7 cellular contexts compared by ENCODE assay signal in genomic region chr9:97983524-97984187, GRCh38. TPM values are rescaled to one million over a fixed set of nuclear protein-coding genes. Genes with fewer than 3 reads are reported as not detected.
DNase-seq lines count a peak whose midpoint lies in the region; ATAC-seq, FAIRE-seq and TF ChIP-seq lines count a peak whose summit lies in the region.

No MANE protein-coding gene starts in this region.

- H3K27ac Mint-ChIP-seq in activated naive CD4-positive, alpha-beta T cell treated with anti-CD3 and anti-CD28 coated beads, Interleukin-2, amount 50 U/mL, for 24 hours, result peak overlapping the region; percentile 92

- peaks cover 6% of the 10 kb centered on the region for H3K36me3 Mint-ChIP-seq in activated naive CD4-positive, alpha-beta T cell treated with anti-CD3 and anti-CD28 coated beads, Interleukin-2, amount 50 U/mL, for 24 hours

- H3K4me1 ChIP-seq in PC-9 (replicated peaks; ENCODE audit: insufficient read depth) (peaks cover 44% of the 10 kb centered on the region), pancreas (peaks cover 17 to 20% (median 20%) of the 10 kb centered on the region in 3 donors), tibial artery (peaks cover 0 to 42% (median 17%) of the 10 kb centered on the region in 4 donors)

- H3K4me1 Mint-ChIP-seq in activated naive CD4-positive, alpha-beta T cell treated with anti-CD3 and anti-CD28 coated beads, Interleukin-2, amount 50 U/mL, for 24 hours, result peaks cover 64% of the 10 kb centered on the region

- CTCF ChIA-PET in PC-9 (lab: Charles Lee), result interaction anchor here (0.9 kb wide), 2 partner anchors 61 to 72 kb away, joined by 3 read pairs; no protein-coding TSS in a partner anchor

- H3K4me2 ChIP-seq in PC-9, result peak overlapping the region; percentile 89; the same call in 1 of the 2 replicates

- H4K20me1 ChIP-seq in PC-9 (ENCODE audit: insufficient read depth), result peaks cover 21% of the 10 kb centered on the region

- 1% methylated on average over 39 to 70 of the region's 70 CpGs for WGBS in pancreas, 2 donors

- no peak for FAIRE-seq in pancreas (lab: Jason Lieb, UNC)

- intact Hi-C loops in PC-9 (cut with micrococcal nuclease; ENCODE audit: unreplicated experiment) (loop anchor here (1.0 to 5.0 kb wide), 5 partner anchors 61 to 350 kb away; partner anchors contain the start of genes CORO2A, NANS, NCBP1 and TRMO), head of caudate nucleus (cut with DNase I) (loop anchor here (5.0 kb wide), 3 partner anchors 61 to 286 kb away; partner anchors contain the start of genes NANS, TRMO and XPA), pancreas (cut with DNase I) (no loop called here), tibial artery (cut with DNase I; ENCODE audit: low total_unique reads) (loop anchor here (1.0 to 10.0 kb wide), 2 partner anchors 74 to 279 kb away; no protein-coding TSS in a partner anchor)

- H3K9me3 ChIP-seq in PC-9 (ENCODE audit: insufficient read depth, low read depth) (no peaks in the 10 kb centered on the region), pancreas (no peaks in the 10 kb centered on the region), tibial artery (no peaks in the 10 kb centered on the region)

- ATAC-seq in GM18505 (IDR thresholded peaks at IDR 0.05; ENCODE audit: unreplicated experiment), result peak; percentile 5
- ATAC-seq in HG02884 (IDR thresholded peaks at IDR 0.05; ENCODE audit: unreplicated experiment), result peak; percentile 9
- peak; percentile 38 to 59 (median 52) for ATAC-seq in pancreas

- H3K9me3 Mint-ChIP-seq in activated naive CD4-positive, alpha-beta T cell treated with anti-CD3 and anti-CD28 coated beads, Interleukin-2, amount 50 U/mL, for 24 hours, result no peaks in the 10 kb centered on the region

- H3K27ac ChIP-seq in PC-9 (peak overlapping the region; percentile 91), pancreas (peak overlapping the region; percentile 88 to 95 (median 92)), tibial artery (peak overlapping the region; percentile 98 to 99)

- POLR2A ChIA-PET in PC-9 (lab: Charles Lee; ENCODE audit: unreplicated experiment), result interaction anchor here (0.6 kb wide), 1 partner anchor 20 kb away, joined by 4 read pairs; no protein-coding TSS in a partner anchor

- H3K4me3 ChIP-seq in PC-9 (peak overlapping the region; percentile 92), pancreas (peak overlapping the region; percentile 82 to 96 (median 95)), tibial artery (peak overlapping the region; percentile 89 to 91)

- peaks cover 15% of the 10 kb centered on the region; the same call in 1 of the 2 replicates for H3F3A ChIP-seq in PC-9 (ENCODE audit: insufficient read depth, low read depth)

- H2AFZ ChIP-seq in PC-9, result peak overlapping the region; percentile 86

- TSS peak; percentile 13 for BruUV-seq in PC-9 (replicated peaks; lab: Mats Ljungman, UMichigan)

- TF ChIP-seq CTCF in PC-9 (conservative IDR thresholded peaks at IDR 0.05) (peak; percentile 54), pancreas (IDR thresholded peaks at IDR 0.05) (no peak), tibial artery (IDR thresholded peaks at IDR 0.05) (no peak)

- H3K27me3 ChIP-seq in PC-9 (ENCODE audit: insufficient read depth, low read depth) (no peaks in the 10 kb centered on the region), pancreas (no peaks in the 10 kb centered on the region), tibial artery (no peaks in the 10 kb centered on the region)

- TF ChIP-seq POLR2A in GM18505 (IDR thresholded peaks at IDR 0.05; ENCODE audit: borderline replicate concordance, extremely low read depth, insufficient read depth, insufficient read length), result no peak

- H3K79me2 ChIP-seq in PC-9 (ENCODE audit: low read depth), result peaks cover 62% of the 10 kb centered on the region

- DNase-seq in PC-9, result peak in 1 of 2 experiments; percentile 50
- peak in 38 of 42 donors; percentile 30 to 85 (median 70) for DNase-seq in head of caudate nucleus
- DNase-seq in pancreas, result peak in 4 of 6 donors; percentile 60 to 82 (median 71)
- DNase-seq in tibial artery, result peak; percentile 40 to 81

- peak overlapping the region; percentile 84 for H3K4me3 Mint-ChIP-seq in activated naive CD4-positive, alpha-beta T cell treated with anti-CD3 and anti-CD28 coated beads, Interleukin-2, amount 50 U/mL, for 24 hours

- no peaks in the 10 kb centered on the region for H3K9me2 ChIP-seq in PC-9 (ENCODE audit: insufficient read depth)

- no peaks in the 10 kb centered on the region for H3K27me3 Mint-ChIP-seq in activated naive CD4-positive, alpha-beta T cell treated with anti-CD3 and anti-CD28 coated beads, Interleukin-2, amount 50 U/mL, for 24 hours

- peaks cover 4% of the 10 kb centered on the region; the same call in 1 of the 2 replicates for H3K36me3 ChIP-seq in PC-9 (ENCODE audit: low read depth)
- no peaks in the 10 kb centered on the region for H3K36me3 ChIP-seq in pancreas
- H3K36me3 ChIP-seq in tibial artery, result no peaks in the 10 kb centered on the region

RNA-seq across cellular contexts. Expression of gene ANP32B, which starts 0.5 kb away (rescaled TPM):
- total RNA-seq in PC-9 (2021), result 280 and 284 TPM in 2 replicates
- 10 to 100 TPM; 48.8 to 89.3 (median 65.3) TPM for total RNA-seq in pancreas
- polyA plus RNA-seq in pancreas, result 10 to 100 TPM; 72.3 to 73.4 TPM

RNA-seq across cellular contexts. Expression of gene HEMGN, which starts 45.7 kb away (rescaled TPM):
- not detected in 2 replicates for total RNA-seq in PC-9 (2021)
- under 1 TPM in 1 of 6 donors, not detected in 5; 0.09 TPM for total RNA-seq in pancreas
- not detected for polyA plus RNA-seq in pancreas

Comparison
In these comparisons a context has a peak if more than half of its experiments do, and no peak if none do; other contexts are left out.
1. intact Hi-C loops: an anchor here in PC-9 (1.0 to 5.0 kb wide), head of caudate nucleus (5.0 kb wide) and tibial artery (1.0 to 10.0 kb wide); none called in pancreas.